In genomic region chr18:8893628-8894231, GRCh38 we compare ENCODE assay signal across 14 cellular contexts.
DNase-seq lines count a peak whose midpoint lies in the region; ATAC-seq and TF ChIP-seq lines count a peak whose summit lies in the region.
"Had no signal": no experiment of that assay in that cellular context is flagged by ENCODE, and none has a peak within 500 bp of the region (broad histone marks: within the 10 kb centered on the region; RNA-seq: fewer than 3 reads in every experiment).

No MANE protein-coding gene starts in this region.

- H2BK15ac ChIP-seq in mesendoderm (replicated peaks; ENCODE audit: low read depth) = peak overlapping the region; percentile 64

- POLR2A ChIA-PET in HCT116 (lab: Charles Lee) = no interaction called here

- TF ChIP-seq POLR2A in HCT116 (IDR thresholded peaks at IDR 0.05; ENCODE audit: borderline replicate concordance, extremely low read depth, insufficient read depth, insufficient read length) (no peak), esophagus squamous epithelium (IDR thresholded peaks at IDR 0.05) (no peak)

- H3K4me2 ChIP-seq in HCT116 (ENCODE audit: low read length) (no peak overlapping the region), mesendoderm (ENCODE audit: low read length) (no peak overlapping the region)
- H3K4me2 ChIP-seq: GM23338 had no signal

- H4K8ac ChIP-seq in mesendoderm (ENCODE audit: low read depth, low read length) = no peak overlapping the region

- BruUV-seq in HCT116 (replicated peaks; lab: Mats Ljungman, UMichigan) = no TSS peak

- no peaks in the 10 kb centered on the region for H3K9me3 ChIP-seq in HCT116 (ENCODE audit: control insufficient read depth in 1 of 2, insufficient read depth in 1 of 2, low read depth in 1 of 2, low read length in 2 of 2)
- H3K9me3 ChIP-seq in right atrium auricular region = no peaks in the 10 kb centered on the region
- no peaks in the 10 kb centered on the region for H3K9me3 ChIP-seq in esophagus squamous epithelium
- H3K9me3 ChIP-seq: BE2C had no signal

- H2BK120ac ChIP-seq in mesendoderm (ENCODE audit: low read depth, low read length) = peak overlapping the region; percentile 23

- no peak for TF ChIP-seq CTCF in HCT116 (IDR thresholded peaks at IDR 0.05 in 2 of 3, conservative IDR thresholded peaks at IDR 0.05 in 1 of 3; ENCODE audit: borderline replicate concordance in 1 of 3, insufficient read depth in 1 of 3, low read depth in 2 of 3, low read length in 2 of 3)
- TF ChIP-seq CTCF in right atrium auricular region (IDR thresholded peaks at IDR 0.05) = no peak
- no peak for TF ChIP-seq CTCF in esophagus squamous epithelium (IDR thresholded peaks at IDR 0.05)

- H3K56ac ChIP-seq in mesendoderm (ENCODE audit: low read length) = no peak overlapping the region

- peak overlapping the region; percentile 22 for H2AFZ ChIP-seq in HCT116 (ENCODE audit: low read depth, low read length, poor library complexity, severe bottlenecking)

- WGBS in mesendoderm (ENCODE audit: extremely low coverage, insufficient coverage, low lambda C conversion rate) = no CpG with 5 or more reads among the region's 2 CpGs
- WGBS in esophagus squamous epithelium, 2 donors = 70 to 73% methylated on average over 2 of the region's 2 CpGs

- in situ Hi-C loops in KBM-7 (cut with MboI; ENCODE audit: low pct_unique_long_range_greater_than_20kb, low sequenced_read_pairs) = loop anchor here (10.0 kb wide), 1 partner anchor 49 kb away; no protein-coding TSS in a partner anchor

- no peak overlapping the region for H3K23ac ChIP-seq in mesendoderm (ENCODE audit: low read length)

- intact Hi-C loops in HCT116 (cut with micrococcal nuclease) = no loop called here
- intact Hi-C loops in esophagus squamous epithelium (cut with DNase I) = no loop called here

- H3K27me3 ChIP-seq in HCT116 (ENCODE audit: insufficient read depth, low read length) (no peaks in the 10 kb centered on the region), mesendoderm (ENCODE audit: insufficient read depth, low read length, poor library complexity) (no peaks in the 10 kb centered on the region), right atrium auricular region (no peaks in the 10 kb centered on the region), esophagus squamous epithelium (no peaks in the 10 kb centered on the region)
- H3K27me3 ChIP-seq: BE2C had no signal

- H2AK5ac ChIP-seq in mesendoderm (ENCODE audit: low read length) = no peak overlapping the region

- no peak overlapping the region for H2BK5ac ChIP-seq in mesendoderm (ENCODE audit: low read length)

- no peak overlapping the region for H4K5ac ChIP-seq in mesendoderm (ENCODE audit: low read length)

- DNase-seq in HCT116 (ENCODE audit: low read depth, low spot score) (no peak), NCI-H2227 (lab: John Stamatoyannopoulos, UW; ENCODE audit: unreplicated experiment) (peak; percentile 40), mesendoderm (no peak), right atrium auricular region (ENCODE audit: low spot score) (no peak), esophagus squamous epithelium (lab: John Stamatoyannopoulos, UW) (no peak), KBM-7 (no peak)
- DNase-seq: ACHN; BE2C; C1 segment of cervical spinal cord; Caco-2; CD4-positive, CD25-positive, alpha-beta regulatory T cell; GDM1; H7 had no signal

- H3K36me3 ChIP-seq in HCT116 (ENCODE audit: control insufficient read depth in 1 of 2, insufficient read depth in 2 of 2, low read length in 2 of 2) (no peaks in the 10 kb centered on the region), mesendoderm (ENCODE audit: control insufficient read depth, insufficient read depth, low read length) (no peaks in the 10 kb centered on the region), right atrium auricular region (no peaks in the 10 kb centered on the region), esophagus squamous epithelium (no peaks in the 10 kb centered on the region)
- H3K36me3 ChIP-seq: BE2C had no signal

- H3K4ac ChIP-seq in mesendoderm (ENCODE audit: low read depth, low read length) = peak overlapping the region; percentile 16

- H3K79me2 ChIP-seq in HCT116 (ENCODE audit: insufficient read depth, low read length) = no peaks in the 10 kb centered on the region
- H3K79me2 ChIP-seq in mesendoderm (ENCODE audit: control insufficient read depth, insufficient read depth, low read length) = no peaks in the 10 kb centered on the region

- H3K4me3 ChIP-seq in HCT116 (replicated peaks in 1 of 2; ENCODE audit: low read depth in 1 of 2, low read length in 2 of 2) = no peak overlapping the region
- no peak overlapping the region for H3K4me3 ChIP-seq in mesendoderm (ENCODE audit: low read length)
- no peak overlapping the region for H3K4me3 ChIP-seq in right atrium auricular region
- H3K4me3 ChIP-seq in esophagus squamous epithelium = no peak overlapping the region
- H3K4me3 ChIP-seq: GM23338 had no signal

- no peaks in the 10 kb centered on the region for H3K9me2 ChIP-seq in HCT116 (ENCODE audit: insufficient read depth)

- H3K27ac ChIP-seq in HCT116 (ENCODE audit: low read depth, low read length) (no peak overlapping the region), mesendoderm (ENCODE audit: low read depth, low read length) (no peak overlapping the region), right atrium auricular region (no peak overlapping the region), esophagus squamous epithelium (no peak overlapping the region)

- no peak for ATAC-seq in HCT116
- ATAC-seq: GM23338 had no signal

- no peaks in the 10 kb centered on the region for H3K79me1 ChIP-seq in mesendoderm (ENCODE audit: low read length)

- CTCF ChIA-PET in HCT116 (lab: Charles Lee) = no interaction called here

- RAD21 ChIA-PET in HCT116 (lab: Charles Lee; ENCODE audit: low non-redundant PET in 1 of 2, low total read pairs in 2 of 2, uncharacterized antibody in 2 of 2, unreplicated experiment in 2 of 2) = no interaction called here

- peaks cover 17 to 32% of the 10 kb centered on the region in 2 experiments for H3K4me1 ChIP-seq in HCT116 (ENCODE audit: control insufficient read depth in 1 of 2, insufficient read depth in 2 of 2, low read length in 2 of 2)
- peaks cover 4% of the 10 kb centered on the region for H3K4me1 ChIP-seq in mesendoderm (ENCODE audit: control insufficient read depth, low read depth, low read length)
- no peaks in the 10 kb centered on the region for H3K4me1 ChIP-seq in right atrium auricular region
- no peaks in the 10 kb centered on the region for H3K4me1 ChIP-seq in esophagus squamous epithelium
- H3K4me1 ChIP-seq: BE2C had no signal

- no peaks in the 10 kb centered on the region for H4K20me1 ChIP-seq in HCT116 (ENCODE audit: insufficient read depth)

- peak overlapping the region; percentile 72 for H3K18ac ChIP-seq in mesendoderm (ENCODE audit: low read length)

- no peak for TF ChIP-seq RAD21 in HCT116 (IDR thresholded peaks at IDR 0.05; ENCODE audit: low read depth)

- H3K9ac ChIP-seq in HCT116 (ENCODE audit: low read length) = no peak overlapping the region
- H3K9ac ChIP-seq in mesendoderm (ENCODE audit: low read length) = no peak overlapping the region

TF ChIP-seq in HCT116, 20 proteins besides CTCF, POLR2A, EP300 and RAD21:
- no peak for TF ChIP-seq EZH2 (IDR thresholded peaks at IDR 0.05)
- TF ChIP-seq, protein P1, sequence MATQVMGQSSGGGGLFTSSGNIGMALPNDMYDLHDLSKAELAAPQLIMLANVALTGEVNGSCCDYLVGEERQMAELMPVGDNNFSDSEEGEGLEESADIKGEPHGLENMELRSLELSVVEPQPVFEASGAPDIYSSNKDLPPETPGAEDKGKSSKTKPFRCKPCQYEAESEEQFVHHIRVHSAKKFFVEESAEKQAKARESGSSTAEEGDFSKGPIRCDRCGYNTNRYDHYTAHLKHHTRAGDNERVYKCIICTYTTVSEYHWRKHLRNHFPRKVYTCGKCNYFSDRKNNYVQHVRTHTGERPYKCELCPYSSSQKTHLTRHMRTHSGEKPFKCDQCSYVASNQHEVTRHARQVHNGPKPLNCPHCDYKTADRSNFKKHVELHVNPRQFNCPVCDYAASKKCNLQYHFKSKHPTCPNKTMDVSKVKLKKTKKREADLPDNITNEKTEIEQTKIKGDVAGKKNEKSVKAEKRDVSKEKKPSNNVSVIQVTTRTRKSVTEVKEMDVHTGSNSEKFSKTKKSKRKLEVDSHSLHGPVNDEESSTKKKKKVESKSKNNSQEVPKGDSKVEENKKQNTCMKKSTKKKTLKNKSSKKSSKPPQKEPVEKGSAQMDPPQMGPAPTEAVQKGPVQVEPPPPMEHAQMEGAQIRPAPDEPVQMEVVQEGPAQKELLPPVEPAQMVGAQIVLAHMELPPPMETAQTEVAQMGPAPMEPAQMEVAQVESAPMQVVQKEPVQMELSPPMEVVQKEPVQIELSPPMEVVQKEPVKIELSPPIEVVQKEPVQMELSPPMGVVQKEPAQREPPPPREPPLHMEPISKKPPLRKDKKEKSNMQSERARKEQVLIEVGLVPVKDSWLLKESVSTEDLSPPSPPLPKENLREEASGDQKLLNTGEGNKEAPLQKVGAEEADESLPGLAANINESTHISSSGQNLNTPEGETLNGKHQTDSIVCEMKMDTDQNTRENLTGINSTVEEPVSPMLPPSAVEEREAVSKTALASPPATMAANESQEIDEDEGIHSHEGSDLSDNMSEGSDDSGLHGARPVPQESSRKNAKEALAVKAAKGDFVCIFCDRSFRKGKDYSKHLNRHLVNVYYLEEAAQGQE (IDR thresholded peaks at IDR 0.05; ENCODE audit: low read depth) = no peak
- TF ChIP-seq CEBPB (IDR thresholded peaks at IDR 0.05; ENCODE audit: low read depth) = no peak
- TF ChIP-seq, protein P2, sequence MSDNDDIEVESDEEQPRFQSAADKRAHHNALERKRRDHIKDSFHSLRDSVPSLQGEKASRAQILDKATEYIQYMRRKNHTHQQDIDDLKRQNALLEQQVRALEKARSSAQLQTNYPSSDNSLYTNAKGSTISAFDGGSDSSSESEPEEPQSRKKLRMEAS (IDR thresholded peaks at IDR 0.05) = no peak
- TF ChIP-seq FOSL1 (IDR thresholded peaks at IDR 0.05; ENCODE audit: low read depth) = no peak
